27 cellular contexts compared by ENCODE assay signal in genomic region chr14:67690011-67690410, GRCh38. TPM values are rescaled to one million over a fixed set of nuclear protein-coding genes. Genes with fewer than 3 reads are reported as not detected.
"Had no signal": no experiment of that assay in that cellular context is flagged by ENCODE, and none has a peak within 500 bp of the region (broad histone marks: within the 10 kb centered on the region; RNA-seq: fewer than 3 reads in every experiment).

No MANE protein-coding gene starts in this region.

- H3K9me3 Mint-ChIP-seq: activated CD4-positive, alpha-beta memory T cell treated with anti-CD3 and anti-CD28 coated beads for 36 hours; activated naive CD8-positive, alpha-beta T cell treated with anti-CD3 and anti-CD28 coated beads, Interleukin-2, amount 10 ng/mL, durations not matched to agents 7 days and 5 days; nephron; stimulated activated naive B cell treated with anti-CD40 and anti-IgM and Interleukin-4, amounts not matched to agents 10 μg/mL and 1 μg/mL and 100 μg/mL, for 72 hours had no signal

- H3K9me3 ChIP-seq: heart right ventricle, left ventricle myocardium inferior, neutrophil, pancreas, psoas muscle, stomach, thyroid gland, upper lobe of left lung had no signal

- H3K27me3 ChIP-seq: brain microvascular endothelial cell, heart right ventricle, pancreas, stomach, thyroid gland, upper lobe of left lung had no signal

- ATAC-seq: esophagus mucosa; heart right ventricle; pancreas; psoas muscle; stimulated activated naive B cell treated with anti-CD40 and anti-IgM and Interleukin-4, amounts not matched to agents 10 μg/mL and 1 μg/mL and 100 μg/mL, for 72 hours had no signal

- H3K4me3 Mint-ChIP-seq: activated CD4-positive, alpha-beta memory T cell treated with anti-CD3 and anti-CD28 coated beads for 36 hours; activated naive CD8-positive, alpha-beta T cell treated with anti-CD3 and anti-CD28 coated beads, Interleukin-2, amount 10 ng/mL, durations not matched to agents 7 days and 5 days; nephron; stimulated activated naive B cell treated with anti-CD40 and anti-IgM and Interleukin-4, amounts not matched to agents 10 μg/mL and 1 μg/mL and 100 μg/mL, for 72 hours had no signal

- H3K4me3 ChIP-seq: heart right ventricle, left ventricle myocardium inferior, pancreas, psoas muscle, stomach, thyroid gland, upper lobe of left lung had no signal

- H3K27me3 Mint-ChIP-seq: activated CD4-positive, alpha-beta memory T cell treated with anti-CD3 and anti-CD28 coated beads for 36 hours; activated naive CD8-positive, alpha-beta T cell treated with anti-CD3 and anti-CD28 coated beads, Interleukin-2, amount 10 ng/mL, durations not matched to agents 7 days and 5 days; stimulated activated naive B cell treated with anti-CD40 and anti-IgM and Interleukin-4, amounts not matched to agents 10 μg/mL and 1 μg/mL and 100 μg/mL, for 72 hours had no signal

- H3K27ac Mint-ChIP-seq: activated CD4-positive, alpha-beta memory T cell treated with anti-CD3 and anti-CD28 coated beads for 36 hours; activated naive CD8-positive, alpha-beta T cell treated with anti-CD3 and anti-CD28 coated beads, Interleukin-2, amount 10 ng/mL, durations not matched to agents 7 days and 5 days; nephron had no signal

- H3K27ac ChIP-seq: brain microvascular endothelial cell, heart right ventricle, left ventricle myocardium inferior, neutrophil, pancreas, psoas muscle, stomach, thyroid gland, upper lobe of left lung had no signal

- DNase-seq: activated CD4-positive, alpha-beta memory T cell treated with anti-CD3 and anti-CD28 coated beads for 36 hours; activated CD4-positive, alpha-beta T cell treated with anti-CD3 and anti-CD28 coated beads for 48 hours; activated naive CD4-positive, alpha-beta T cell; activated naive CD8-positive, alpha-beta T cell treated with anti-CD3 and anti-CD28 coated beads, Interleukin-2, amount 10 ng/mL, durations not matched to agents 7 days and 5 days; amniotic stem cell; brain microvascular endothelial cell; caudate nucleus; cortex of kidney; foreskin fibroblast; heart right ventricle; left ventricle myocardium inferior; pancreas; psoas muscle; stimulated activated CD4-positive, alpha-beta T cell treated with anti-CD3 and anti-CD28 coated beads, Interleukin-15, amount 100 ng/mL, for 24 hours; stimulated activated CD4-positive, alpha-beta T cell treated with anti-CD3 and anti-CD28 coated beads, Interleukin-2, amount 100 ng/mL, for 24 hours; stimulated activated naive B cell treated with anti-CD40 and anti-IgM and Interleukin-4, amounts not matched to agents 10 μg/mL and 1 μg/mL and 100 μg/mL, for 72 hours; stomach; T-helper 1 cell; thyroid gland; upper lobe of left lung had no signal

RNA-seq across cellular contexts. Expression of gene RDH12, which starts 11.7 kb away (rescaled TPM):
- total RNA-seq: activated CD4-positive, alpha-beta memory T cell treated with anti-CD3 and anti-CD28 coated beads for 36 hours; activated naive CD8-positive, alpha-beta T cell treated with anti-CD3 and anti-CD28 coated beads, Interleukin-2, amount 10 ng/mL, durations not matched to agents 7 days and 5 days; chondrocyte; endothelial cell of umbilical vein; glomerular endothelial cell; left ventricle myocardium inferior; lung microvascular endothelial cell; psoas muscle had no signal
- polyA plus RNA-seq: endothelial cell of umbilical vein, heart right ventricle had no signal
